Comparison of ENCODE assay signal across 28 cellular contexts in genomic region chr4:165966833-165967232, GRCh38.
"Had no signal": no experiment of that assay in that cellular context is flagged by ENCODE, and none has a peak within 500 bp of the region (broad histone marks: within the 10 kb centered on the region; RNA-seq: fewer than 3 reads in every experiment).

No MANE protein-coding gene starts in this region.

- H3K27ac Mint-ChIP-seq: immature natural killer cell; memory B cell; naive thymus-derived CD4-positive, alpha-beta T cell; nephron; neural progenitor cell; type B pancreatic cell had no signal

- H3K27ac ChIP-seq: dorsolateral prefrontal cortex, esophagus muscularis mucosa, foreskin keratinocyte, gastroesophageal sphincter, heart left ventricle, hepatocyte, lower lobe of right lung, neural progenitor cell, prostate gland, right atrium auricular region, stomach, thyroid gland had no signal

- H3K4me2 ChIP-seq: hepatocyte, neural progenitor cell, smooth muscle cell had no signal

- H3K27me3 Mint-ChIP-seq: memory B cell; naive thymus-derived CD4-positive, alpha-beta T cell; type B pancreatic cell had no signal

- H3K4me3 ChIP-seq: dorsolateral prefrontal cortex, esophagus muscularis mucosa, gastroesophageal sphincter, heart left ventricle, hepatocyte, lower lobe of right lung, neural progenitor cell, prostate gland, right atrium auricular region, smooth muscle cell, stomach, thyroid gland had no signal

- H3K4me1 ChIP-seq: gastroesophageal sphincter, heart left ventricle, lower lobe of right lung, neural progenitor cell, prostate gland, right atrium auricular region, stomach, thyroid gland had no signal

- H3K4me1 Mint-ChIP-seq: immature natural killer cell; memory B cell; naive thymus-derived CD4-positive, alpha-beta T cell; nephron; neural progenitor cell had no signal

- H3K4me3 Mint-ChIP-seq: immature natural killer cell; memory B cell; naive thymus-derived CD4-positive, alpha-beta T cell; nephron; neural progenitor cell; type B pancreatic cell had no signal

- H3K36me3 Mint-ChIP-seq: immature natural killer cell; memory B cell; naive thymus-derived CD4-positive, alpha-beta T cell; type B pancreatic cell had no signal

- H3K27me3 ChIP-seq: dorsolateral prefrontal cortex, esophagus muscularis mucosa, foreskin keratinocyte, gastroesophageal sphincter, heart left ventricle, hepatocyte, neural progenitor cell, right atrium auricular region, stomach, thyroid gland had no signal

- H3K79me2 ChIP-seq: hepatocyte had no signal

- ATAC-seq: gastroesophageal sphincter; heart left ventricle; left ventricle myocardium superior; lower lobe of right lung; naive thymus-derived CD4-positive, alpha-beta T cell; sciatic nerve had no signal

- DNase-seq: dorsolateral prefrontal cortex; effector CD4-positive, alpha-beta T cell; heart left ventricle; immature natural killer cell; islet precursor cell; left ventricle myocardium superior; lower lobe of right lung; midbrain; naive thymus-derived CD4-positive, alpha-beta T cell; stimulated activated CD4-positive, alpha-beta T cell treated with anti-CD3 and anti-CD28 coated beads, Interleukin-12 subunit alpha, Interleukin-12 subunit beta, amount 100 ng/mL, for 4 hours; stimulated activated CD4-positive, alpha-beta T cell treated with anti-CD3 and anti-CD28 coated beads, Interleukin-1b, Interleukin-23, amount 100 ng/mL, for 48 hours; stimulated activated CD4-positive, alpha-beta T cell treated with anti-CD3 and anti-CD28 coated beads, Interleukin-4, amount 100 ng/mL, for 1 hour; stimulated activated CD8-positive, alpha-beta memory T cell treated with anti-CD3 and anti-CD28 coated beads, Interleukin-4, amount 100 ng/mL, for 48 hours; stimulated activated naive CD4-positive, alpha-beta T cell treated with Interleukin-2 at 50 U/mL for 16 hours; stomach; thyroid gland had no signal

- H3K36me3 ChIP-seq: esophagus muscularis mucosa, gastroesophageal sphincter, heart left ventricle, lower lobe of right lung, neural progenitor cell, prostate gland, right atrium auricular region, stomach, thyroid gland had no signal

- H3K9ac ChIP-seq: neural progenitor cell had no signal

- H3K9me3 ChIP-seq: lower lobe of right lung, prostate gland, thyroid gland had no signal

- H2AFZ ChIP-seq: hepatocyte, neural progenitor cell had no signal
